22 cellular contexts compared by ENCODE assay signal in genomic region chr7:69796421-69796820, GRCh38.
"Had no signal": no experiment of that assay in that cellular context is flagged by ENCODE, and none has a peak within 500 bp of the region (broad histone marks: within the 10 kb centered on the region; RNA-seq: fewer than 3 reads in every experiment).

No MANE protein-coding gene starts in this region.

- ATAC-seq: naive thymus-derived CD8-positive, alpha-beta T cell; right lobe of liver; stimulated activated naive B cell treated with anti-CD40 and anti-IgM and Interleukin-4, amounts not matched to agents 10 μg/mL and 1 μg/mL and 100 μg/mL, for 72 hours; stimulated activated naive CD8-positive, alpha-beta T cell treated with anti-CD3 and anti-CD28 coated beads, Interleukin-15, Interleukin-2, amounts not matched to agents 100 U/mL and 50 U/mL, for 24 hours; upper lobe of right lung had no signal

- H3K9ac ChIP-seq: parathyroid adenoma had no signal

- H3K27ac ChIP-seq: hepatocyte, left ventricle myocardium inferior, parathyroid adenoma, right atrium auricular region, right lobe of liver, skin epidermis, stomach, testis, thyroid gland, transverse colon, upper lobe of right lung had no signal

- H2AFZ ChIP-seq: hepatocyte, parathyroid adenoma had no signal

- H3K4me2 ChIP-seq: hepatocyte had no signal

- H3K79me2 ChIP-seq: parathyroid adenoma had no signal

- H3K4me1 ChIP-seq: parathyroid adenoma had no signal

- H3K4me3 ChIP-seq: hepatocyte, left ventricle myocardium inferior, lung, right atrium auricular region, right lobe of liver, skin epidermis, stomach, testis, thyroid gland, transverse colon, upper lobe of right lung had no signal

- DNase-seq: islet precursor cell; left ventricle myocardium inferior; naive thymus-derived CD8-positive, alpha-beta T cell; nucleus accumbens; right lobe of liver; stimulated activated CD4-positive, alpha-beta T cell treated with anti-CD3 and anti-CD28 coated beads, Interleukin-12 subunit alpha, Interleukin-12 subunit beta, amount 100 ng/mL, for 4 hours; stimulated activated CD4-positive, alpha-beta T cell treated with anti-CD3 and anti-CD28 coated beads, Interleukin-15, amount 100 ng/mL, for 24 hours; stimulated activated CD4-positive, alpha-beta T cell treated with anti-CD3 and anti-CD28 coated beads, Interleukin-2, amount 100 ng/mL, for 24 hours; stimulated activated CD4-positive, alpha-beta T cell treated with anti-CD3 and anti-CD28 coated beads, Interleukin-4, amount 100 ng/mL, for 1 hour; stimulated activated naive B cell treated with anti-CD40 and anti-IgM and Interleukin-4, amounts not matched to agents 10 μg/mL and 1 μg/mL and 100 μg/mL, for 72 hours; stimulated activated naive CD8-positive, alpha-beta T cell treated with anti-CD3 and anti-CD28 coated beads, Interleukin-15, Interleukin-2, amounts not matched to agents 100 U/mL and 50 U/mL, for 24 hours; stomach; testis; thyroid gland; transverse colon; upper lobe of right lung had no signal

- H3K9me3 ChIP-seq: left ventricle myocardium inferior, right atrium auricular region, right lobe of liver, stomach, testis, thyroid gland, transverse colon, upper lobe of right lung had no signal

- FAIRE-seq: urothelium cell line had no signal

- H3K36me3 ChIP-seq: left ventricle myocardium inferior, right atrium auricular region, right lobe of liver, stomach, thyroid gland, transverse colon, upper lobe of right lung had no signal

- H3K27me3 ChIP-seq: hepatocyte, right atrium auricular region, right lobe of liver, stomach, testis, thyroid gland, transverse colon, upper lobe of right lung had no signal
